In genomic region chr14:106790189-106791036, GRCh38 we compare ENCODE assay signal across 8 cellular contexts.
DNase-seq lines count a peak whose midpoint lies in the region; ATAC-seq, FAIRE-seq and TF ChIP-seq lines count a peak whose summit lies in the region.

No MANE protein-coding gene starts in this region.

- ATAC-seq in upper lobe of right lung (peak; percentile 73), GM18867 (IDR thresholded peaks at IDR 0.05; ENCODE audit: unreplicated experiment) (no peak)

- FAIRE-seq in colon (lab: Jason Lieb, UNC), result peak; percentile 91

- H3K4me1 ChIP-seq in upper lobe of right lung, result no peaks in the 10 kb centered on the region

- H3K9me3 ChIP-seq in upper lobe of right lung, result no peaks in the 10 kb centered on the region

- H3K4me1 Mint-ChIP-seq in nephron progenitor cell, result no peaks in the 10 kb centered on the region

- H3K36me3 Mint-ChIP-seq in nephron progenitor cell (ENCODE audit: low read depth), result no peaks in the 10 kb centered on the region

- H3K9me3 Mint-ChIP-seq in nephron progenitor cell, result peaks cover 84% of the 10 kb centered on the region

- intact Hi-C loops in upper lobe of right lung (cut with DNase I), result no loop called here

- H3K27me3 ChIP-seq in upper lobe of right lung, result peaks cover 11% of the 10 kb centered on the region

- TF ChIP-seq CTCF in nephron progenitor cell (IDR thresholded peaks at IDR 0.05) (no peak), upper lobe of right lung (IDR thresholded peaks at IDR 0.05) (peak; percentile 68)

- peaks cover 3% of the 10 kb centered on the region for H3K27me3 Mint-ChIP-seq in nephron progenitor cell (ENCODE audit: low read depth, poor library complexity)

- H3K36me3 ChIP-seq in upper lobe of right lung, result no peaks in the 10 kb centered on the region

- no peak overlapping the region for H3K4me3 ChIP-seq in upper lobe of right lung

- peak; percentile 29 for DNase-seq in NCI-H2196 (lab: John Stamatoyannopoulos, UW; ENCODE audit: unreplicated experiment)
- no peak for DNase-seq in NCI-H2196 treated with DMSO at 0.1 percent for 48 hours (lab: John Stamatoyannopoulos, UW; ENCODE audit: unreplicated experiment)
- DNase-seq in NCI-H1694 treated with DMSO at 0.1 percent for 48 hours (lab: John Stamatoyannopoulos, UW), result peak; percentile 58
- DNase-seq in activated CD4-positive, CD25-positive, alpha-beta regulatory T cell (lab: John Stamatoyannopoulos, UW), result peak; percentile 28 to 65 (median 52)
- peak; percentile 19 for DNase-seq in nephron progenitor cell
- peak; percentile 88 for DNase-seq in upper lobe of right lung

- no peak overlapping the region for H3K4me3 Mint-ChIP-seq in nephron progenitor cell

- no peak overlapping the region for H3K27ac ChIP-seq in upper lobe of right lung

- H3K27ac Mint-ChIP-seq in nephron progenitor cell, result no peak overlapping the region
